8 cellular contexts compared by ENCODE assay signal in the genomic region with DNA sequence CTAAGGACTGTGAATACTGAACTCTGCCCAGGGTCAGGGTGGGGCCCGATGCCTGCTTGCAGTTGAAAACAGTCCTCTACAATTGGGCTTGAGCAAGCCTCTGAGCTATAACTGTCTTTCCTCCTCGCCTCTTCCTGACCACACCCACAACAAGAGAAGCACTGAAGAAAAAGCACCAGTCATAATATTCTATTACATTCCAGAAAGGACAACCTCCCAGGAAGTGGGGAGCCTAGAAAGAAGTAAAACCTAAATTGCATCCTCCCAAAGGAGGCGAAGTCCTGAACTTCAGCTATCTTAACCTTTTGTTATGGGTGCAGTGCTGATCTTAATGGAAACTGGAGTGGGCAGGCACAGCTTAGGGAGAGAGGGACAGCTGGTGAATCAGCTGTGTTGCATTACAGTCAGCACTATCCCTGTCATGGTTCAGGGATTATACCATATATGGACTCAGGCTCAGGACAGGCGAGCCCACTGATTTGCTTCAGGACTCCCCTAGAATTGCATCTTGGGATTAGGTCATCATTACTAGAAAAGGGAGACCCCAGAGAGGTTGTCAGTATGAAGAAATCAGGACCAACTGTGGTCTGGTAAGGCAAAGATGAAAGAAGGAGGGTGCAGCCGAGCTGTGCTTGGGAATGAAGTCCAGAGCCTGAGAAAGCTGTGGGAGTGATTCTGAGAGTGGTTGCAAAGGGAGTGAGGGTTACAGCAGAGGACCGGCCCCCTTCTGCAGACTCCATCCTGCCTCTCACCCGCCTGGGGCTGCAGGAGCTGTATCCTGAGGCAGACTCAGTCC. TPM values are rescaled to one million over a fixed set of nuclear protein-coding genes. Genes with fewer than 3 reads are reported as not detected.
DNase-seq lines count a peak whose midpoint lies in the region; ATAC-seq and TF ChIP-seq lines count a peak whose summit lies in the region.

No MANE protein-coding gene starts in this region.

- H3K27ac ChIP-seq in rectal smooth muscle tissue (ENCODE audit: low read depth, low read length) = peak overlapping the region; percentile 59

- no peak for TF ChIP-seq CTCF in fibroblast of the aortic adventitia (IDR thresholded peaks at IDR 0.05; ENCODE audit: insufficient read depth, low read length)

- DNase-seq in DMS53 (lab: John Stamatoyannopoulos, UW) (peak; percentile 66), RPMI8226 (peak; percentile 22), fibroblast of the aortic adventitia (ENCODE audit: low read depth) (peak; percentile 81)
- DNase-seq in activated effector memory CD4-positive, alpha-beta T cell treated with anti-CD3 and anti-CD28 coated beads, Interleukin-2, amount 50 U/mL, for 16 hours = no peak
- DNase-seq in activated naive CD4-positive, alpha-beta T cell (lab: John Stamatoyannopoulos, UW) = no peak

- no peaks in the 10 kb centered on the region for H3K27me3 ChIP-seq in rectal smooth muscle tissue (ENCODE audit: control insufficient read depth, insufficient read depth, low read length)

- peak overlapping the region; percentile 36 for H3K4me3 ChIP-seq in fibroblast of the aortic adventitia (ENCODE audit: low read depth, low read length)
- no peak overlapping the region for H3K4me3 ChIP-seq in rectal smooth muscle tissue (ENCODE audit: low read length)

- peaks cover 16% of the 10 kb centered on the region for H3K4me1 ChIP-seq in rectal smooth muscle tissue (ENCODE audit: control insufficient read depth, insufficient read depth, low read length)

- ATAC-seq in GM19452 (IDR thresholded peaks at IDR 0.05; ENCODE audit: unreplicated experiment) = peak; percentile 70
- peak; percentile 80 for ATAC-seq in HG03432 (IDR thresholded peaks at IDR 0.05; ENCODE audit: unreplicated experiment)

- no peak overlapping the region for H3K9ac ChIP-seq in rectal smooth muscle tissue (ENCODE audit: low read length)

- no peaks in the 10 kb centered on the region for H3K36me3 ChIP-seq in rectal smooth muscle tissue (ENCODE audit: control insufficient read depth, insufficient read depth, low read length)

RNA-seq across cellular contexts. Expression of a gene that starts 18.3 kb away (rescaled TPM):
- total RNA-seq in fibroblast of the aortic adventitia (ENCODE audit: low replicate concordance) = 82.1 and 128 TPM in 2 replicates

Comparison
In these comparisons a context has a peak if more than half of its experiments do, and no peak if none do; other contexts are left out.
1. DNase-seq: peak in DMS53 (single experiment), RPMI8226 (single experiment) and fibroblast of the aortic adventitia (single experiment); none in activated effector memory CD4-positive, alpha-beta T cell treated with anti-CD3 and anti-CD28 coated beads, Interleukin-2, amount 50 U/mL, for 16 hours (single experiment) and activated naive CD4-positive, alpha-beta T cell (0 of 4).